In genomic region chr1:54934081-54934480, GRCh38 we compare ENCODE assay signal across 8 cellular contexts. TPM values are rescaled to one million over a fixed set of nuclear protein-coding genes. Genes with fewer than 3 reads are reported as not detected.
"Had no signal": no experiment of that assay in that cellular context is flagged by ENCODE, and none has a peak within 500 bp of the region (broad histone marks: within the 10 kb centered on the region; RNA-seq: fewer than 3 reads in every experiment).

No MANE protein-coding gene starts in this region.

RNA-seq across cellular contexts. Expression of gene TMEM61, which starts 46.3 kb away (rescaled TPM):
- total RNA-seq: activated B cell treated with CpG ODN at 0.5 μM for 24 hours; activated CD4-positive, alpha-beta T cell treated with anti-CD3 and anti-CD28 coated beads, Interleukin-2, amount 10 ng/mL, durations not matched to agents 24 days and 14 days; activated CD8-positive, alpha-beta memory T cell treated with anti-CD3 and anti-CD28 coated beads, Interleukin-2, amount 10 ng/mL, durations not matched to agents 7 days and 5 days; activated T-helper 1 cell treated with anti-CD3 and anti-CD28 coated beads, Interleukin-12 subunit alpha, Interleukin-12 subunit beta, Interleukin-2, Interleukin-4 antibody, amounts not matched to agents 30 ng/mL and 10 ng/mL and 1 ng/mL, durations not matched to agents 14 hours and 24 hours and 36 hours; cardiac muscle cell; NCI-H460; SK-MEL-5; T-cell had no signal
- polyA plus RNA-seq: cardiac muscle cell had no signal
